Comparison of ENCODE assay signal across 11 cellular contexts in the genomic region with DNA sequence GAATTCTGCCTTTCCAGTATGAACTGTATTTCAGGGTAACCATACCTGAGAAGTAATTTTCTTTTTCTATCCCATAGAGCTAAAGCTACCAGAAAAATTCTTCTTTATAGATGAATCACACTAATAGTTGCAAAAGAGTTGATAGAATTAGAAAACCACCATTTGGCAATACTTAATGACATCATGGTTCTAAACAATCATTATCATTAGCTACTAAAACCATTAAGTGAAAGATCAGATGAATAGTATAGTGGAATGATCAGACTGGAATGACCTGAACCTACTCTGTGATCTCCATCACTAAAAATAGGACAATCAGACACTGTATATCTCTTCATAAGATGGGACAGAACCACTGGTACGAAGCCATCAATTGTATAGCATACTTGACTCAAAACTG.
"Had no signal": no experiment of that assay in that cellular context is flagged by ENCODE, and none has a peak within 500 bp of the region (broad histone marks: within the 10 kb centered on the region; RNA-seq: fewer than 3 reads in every experiment).

No MANE protein-coding gene starts in this region.

- DNase-seq: activated CD4-positive, alpha-beta T cell treated with anti-CD3 and anti-CD28 coated beads, Interleukin-2, amount 10 ng/mL, durations not matched to agents 7 days and 5 days; esophagus squamous epithelium; foreskin keratinocyte; spleen; stimulated activated CD4-positive, alpha-beta T cell treated with anti-CD3 and anti-CD28 coated beads, Interleukin-1b, Interleukin-23, amount 100 ng/mL, for 48 hours; stimulated activated naive B cell treated with anti-CD40 and anti-IgM and Interleukin-4, amounts not matched to agents 10 μg/mL and 1 μg/mL and 100 μg/mL, for 72 hours; T-helper 9 cell; trophoblast cell had no signal

- H3K4me1 ChIP-seq: esophagus squamous epithelium, foreskin keratinocyte, prostate gland had no signal

- H3K27me3 ChIP-seq: esophagus squamous epithelium, foreskin keratinocyte, spleen had no signal

- H3K4me3 Mint-ChIP-seq: activated CD4-positive, alpha-beta T cell treated with anti-CD3 and anti-CD28 coated beads, Interleukin-2, amount 10 ng/mL, durations not matched to agents 7 days and 5 days; nephron; stimulated activated naive B cell treated with anti-CD40 and anti-IgM and Interleukin-4, amounts not matched to agents 10 μg/mL and 1 μg/mL and 100 μg/mL, for 72 hours had no signal

- H3K27ac Mint-ChIP-seq: nephron had no signal

- H3K27ac ChIP-seq: esophagus squamous epithelium, foreskin keratinocyte, prostate gland had no signal

- H3K4me3 ChIP-seq: esophagus squamous epithelium, prostate gland, spleen had no signal

- H3K9me3 Mint-ChIP-seq: activated CD4-positive, alpha-beta T cell treated with anti-CD3 and anti-CD28 coated beads, Interleukin-2, amount 10 ng/mL, durations not matched to agents 7 days and 5 days; nephron; stimulated activated naive B cell treated with anti-CD40 and anti-IgM and Interleukin-4, amounts not matched to agents 10 μg/mL and 1 μg/mL and 100 μg/mL, for 72 hours had no signal

- H3K27me3 Mint-ChIP-seq: activated CD4-positive, alpha-beta T cell treated with anti-CD3 and anti-CD28 coated beads, Interleukin-2, amount 10 ng/mL, durations not matched to agents 7 days and 5 days; stimulated activated naive B cell treated with anti-CD40 and anti-IgM and Interleukin-4, amounts not matched to agents 10 μg/mL and 1 μg/mL and 100 μg/mL, for 72 hours had no signal

- H3K9me3 ChIP-seq: esophagus squamous epithelium, prostate gland, spleen had no signal

- ATAC-seq: foreskin keratinocyte, sciatic nerve had no signal
